ENCODE assay signal across 22 cellular contexts in genomic region chr3:24415819-24416218, GRCh38.
"Had no signal": no experiment of that assay in that cellular context is flagged by ENCODE, and none has a peak within 500 bp of the region (broad histone marks: within the 10 kb centered on the region; RNA-seq: fewer than 3 reads in every experiment).

No MANE protein-coding gene starts in this region.

- H3K27ac ChIP-seq: colonic mucosa, coronary artery, dorsolateral prefrontal cortex, epithelial cell of prostate, esophagus squamous epithelium, foreskin keratinocyte, gastrocnemius medialis, heart left ventricle, heart right ventricle had no signal

- H3K4me3 ChIP-seq: colonic mucosa, coronary artery, dorsolateral prefrontal cortex, esophagus muscularis mucosa, esophagus squamous epithelium, gastrocnemius medialis, gastroesophageal sphincter, heart left ventricle, heart right ventricle had no signal

- H3K27me3 ChIP-seq: colonic mucosa, dorsolateral prefrontal cortex, esophagus muscularis mucosa, esophagus squamous epithelium, foreskin keratinocyte, gastrocnemius medialis, gastroesophageal sphincter, heart left ventricle, heart right ventricle had no signal

- H3K4me1 ChIP-seq: colonic mucosa, foreskin keratinocyte had no signal

- ATAC-seq: effector memory CD8-positive, alpha-beta T cell; foreskin keratinocyte; gastrocnemius medialis; gastroesophageal sphincter; heart left ventricle; heart right ventricle had no signal

- H3K36me3 ChIP-seq: colonic mucosa, esophagus muscularis mucosa, esophagus squamous epithelium, gastrocnemius medialis, gastroesophageal sphincter, heart left ventricle, heart right ventricle had no signal

- DNase-seq: colonic mucosa; cortex of kidney; dermis blood vessel endothelial cell; dorsolateral prefrontal cortex; effector CD4-positive, alpha-beta T cell; effector CD8-positive, alpha-beta T cell; effector memory CD4-positive, alpha-beta T cell; effector memory CD8-positive, alpha-beta T cell; endodermal cell; erythroblast; esophagus squamous epithelium; foreskin keratinocyte; foreskin melanocyte; gastrocnemius medialis; glutamatergic neuron; head of caudate nucleus; heart left ventricle; heart right ventricle had no signal

- H3K9me3 ChIP-seq: colonic mucosa, esophagus muscularis mucosa, esophagus squamous epithelium, gastrocnemius medialis, gastroesophageal sphincter, heart left ventricle had no signal
